ENCODE assay signal across 16 cellular contexts in genomic region chr7:125599387-125599786, GRCh38.
DNase-seq lines count a peak whose midpoint lies in the region; ATAC-seq, FAIRE-seq and TF ChIP-seq lines count a peak whose summit lies in the region.
"Had no signal": no experiment of that assay in that cellular context is flagged by ENCODE, and none has a peak within 500 bp of the region (broad histone marks: within the 10 kb centered on the region; RNA-seq: fewer than 3 reads in every experiment).

No MANE protein-coding gene starts in this region.

- TF ChIP-seq EP300 in GM12878 (IDR thresholded peaks at IDR 0.05; ENCODE audit: borderline replicate concordance in 1 of 2, control insufficient read depth in 1 of 2, low read depth in 2 of 2, low read length in 2 of 2) = no peak
- no peak for TF ChIP-seq EP300 in upper lobe of left lung (IDR thresholded peaks at IDR 0.05)

- BruUV-seq in GM12878 (replicated peaks; lab: Mats Ljungman, UMichigan) = no TSS peak

- H3K4me3 ChIP-seq in GM12878 = no peak overlapping the region
- H3K4me3 ChIP-seq in mesenchymal stem cell (ENCODE audit: insufficient read depth in 1 of 2, low read depth in 1 of 2, low read length in 2 of 2) = no peak overlapping the region
- H3K4me3 ChIP-seq in upper lobe of left lung = no peak overlapping the region

- no peaks in the 10 kb centered on the region for H4K20me1 ChIP-seq in GM12878 (ENCODE audit: control insufficient read depth, insufficient read depth)

- H2BK15ac ChIP-seq in mesenchymal stem cell (ENCODE audit: low read depth, poor library complexity, severe bottlenecking) = no peak overlapping the region

- no peak for TF ChIP-seq POLR2A in GM12878 (IDR thresholded peaks at IDR 0.05; ENCODE audit: low read depth, low read length)
- no peak for TF ChIP-seq POLR2A in upper lobe of left lung (IDR thresholded peaks at IDR 0.05)

- no peaks in the 10 kb centered on the region for H3K27me3 ChIP-seq in GM12878 (replicated peaks in 1 of 2; ENCODE audit: control insufficient read depth in 2 of 2, insufficient read depth in 2 of 2, low read length in 1 of 2)
- no peaks in the 10 kb centered on the region for H3K27me3 ChIP-seq in mesenchymal stem cell (ENCODE audit: control insufficient read depth in 1 of 2, insufficient read depth in 1 of 2, low read length in 2 of 2)
- no peaks in the 10 kb centered on the region for H3K27me3 ChIP-seq in upper lobe of left lung

- no peak overlapping the region for H2BK12ac ChIP-seq in mesenchymal stem cell (ENCODE audit: low read length in 2 of 2)

- WGBS in GM12878 (ENCODE audit: insufficient coverage, insufficient replicate concordance, low lambda C conversion rate, missing lambda C conversion rate) = 18% methylated on average over 3 of the region's 3 CpGs
- WGBS in mesenchymal stem cell = 93% methylated on average over 3 of the region's 3 CpGs
- WGBS in upper lobe of left lung, 2 donors = 72 to 87% methylated on average over 3 of the region's 3 CpGs

- H3K36me3 ChIP-seq in GM12878 (ENCODE audit: control insufficient read depth in 2 of 2, insufficient read depth in 2 of 2, low read length in 1 of 2) (no peaks in the 10 kb centered on the region), mesenchymal stem cell (ENCODE audit: control insufficient read depth in 1 of 2, insufficient read depth in 2 of 2, low read depth in 1 of 2, low read length in 2 of 2) (no peaks in the 10 kb centered on the region), upper lobe of left lung (no peaks in the 10 kb centered on the region)

- no peak for TF ChIP-seq CTCF in GM12878 (IDR thresholded peaks at IDR 0.05 in 2 of 3, conservative IDR thresholded peaks at IDR 0.05 in 1 of 3; ENCODE audit: control insufficient read depth in 2 of 3, extremely low read depth in 1 of 3, insufficient read depth in 1 of 3, low read depth in 3 of 3, low read length in 3 of 3)
- no peak for TF ChIP-seq CTCF in upper lobe of left lung (IDR thresholded peaks at IDR 0.05)

- H3K79me2 ChIP-seq in GM12878 (ENCODE audit: control insufficient read depth, insufficient read depth, low read length) = no peaks in the 10 kb centered on the region

- RAD21 ChIA-PET in GM12878 (lab: Charles Lee; ENCODE audit: unreplicated experiment) = no interaction called here

- H4K91ac ChIP-seq in mesenchymal stem cell (ENCODE audit: low read length) = no peak overlapping the region

- no peak overlapping the region for H3K4ac ChIP-seq in mesenchymal stem cell (ENCODE audit: low read depth in 1 of 2, low read length in 2 of 2)

- CTCF ChIA-PET in GM12878 (lab: Yijun Ruan, JAX) = interaction anchor here (1.3 kb wide), 1 partner anchor 26 kb away, joined by 3 read pairs; no protein-coding TSS in a partner anchor

- ATAC-seq in GM12878 = peak; percentile 28; the same call in 1 of the 3 replicates
- no peak for ATAC-seq in GM18873 (IDR thresholded peaks at IDR 0.05; ENCODE audit: low FRiP score, unreplicated experiment)
- ATAC-seq in upper lobe of left lung (ENCODE audit: low FRiP score in 2 of 2) = no peak

- no peak overlapping the region for H2BK120ac ChIP-seq in mesenchymal stem cell (ENCODE audit: low read depth, low read length)

- in situ Hi-C loops in Caki2 (cut with HindIII; ENCODE audit: low pct_unique_long_range_greater_than_20kb, low sequenced_read_pairs) (no loop called here), GM12878 (cut with MboI) (no loop called here)

- no peak overlapping the region for H3K9ac ChIP-seq in GM12878 (ENCODE audit: control insufficient read depth, insufficient read depth, low read length)
- no peak overlapping the region for H3K9ac ChIP-seq in mesenchymal stem cell (ENCODE audit: low read length)

- POLR2A ChIA-PET in GM12878 (lab: Charles Lee) = no interaction called here

- TF ChIP-seq RAD21 in GM12878 (IDR thresholded peaks at IDR 0.05; ENCODE audit: insufficient read depth, low read depth, low read length) = no peak

- no peaks in the 10 kb centered on the region for H3K79me1 ChIP-seq in mesenchymal stem cell (replicated peaks; ENCODE audit: low read length, poor library complexity, severe bottlenecking)

- H3K18ac ChIP-seq in mesenchymal stem cell (ENCODE audit: low read depth in 1 of 2, low read length in 2 of 2) = no peak overlapping the region

- SMC1A ChIA-PET in GM12878 (lab: Charles Lee; ENCODE audit: uncharacterized antibody, unreplicated experiment) = no interaction called here

- no peak overlapping the region for H2AK5ac ChIP-seq in mesenchymal stem cell (ENCODE audit: low read length, severe bottlenecking)

- H3K4me2 ChIP-seq in GM12878 (ENCODE audit: control insufficient read depth, insufficient read depth) (no peak overlapping the region), mesenchymal stem cell (ENCODE audit: low read length, poor library complexity, severe bottlenecking) (no peak overlapping the region)

- H4K8ac ChIP-seq in mesenchymal stem cell (ENCODE audit: low read length) = no peak overlapping the region

- H3K9me3 ChIP-seq in GM12878 (replicated peaks; ENCODE audit: control insufficient read depth, insufficient read depth, low read length) (no peaks in the 10 kb centered on the region), mesenchymal stem cell (ENCODE audit: control insufficient read depth, low read length) (peaks cover 6% of the 10 kb centered on the region), upper lobe of left lung (no peaks in the 10 kb centered on the region)

- peak; percentile 72 for DNase-seq in Caki2 (ENCODE audit: low read depth)
- peak; percentile 11 for DNase-seq in OCI-M1 (lab: John Stamatoyannopoulos, UW)
- DNase-seq in GM12878 (ENCODE audit: low read depth, low spot score) = no peak
- DNase-seq in mesenchymal stem cell = peak; percentile 23
- no peak for DNase-seq in SIG-M5 (lab: John Stamatoyannopoulos, UW)
- DNase-seq in upper lobe of left lung = no peak
- DNase-seq: CD4-positive, alpha-beta T cell; DND-41; HCEC 1CT; NCI-H1436 treated with DMSO at 0.1 percent for 48 hours; NCI-H2107; NCI-H345; NCI-H69; NK-92 treated with Interleukin-12 subunit alpha and Interleukin-12 subunit beta, amount 100 ng/mL, for 24 hours; Right ventricle myocardium superior had no signal

- H3K4me1 ChIP-seq in GM12878 (ENCODE audit: control insufficient read depth, insufficient read depth, low read length) = no peaks in the 10 kb centered on the region
- no peaks in the 10 kb centered on the region for H3K4me1 ChIP-seq in mesenchymal stem cell (ENCODE audit: control insufficient read depth, insufficient read depth, low read depth, low read length)
- no peaks in the 10 kb centered on the region for H3K4me1 ChIP-seq in upper lobe of left lung

- FAIRE-seq in GM12878 (lab: Jason Lieb, UNC) = no peak

- no peak overlapping the region for H3K23ac ChIP-seq in mesenchymal stem cell (ENCODE audit: low read length in 2 of 2)

- no peak overlapping the region for H3K14ac ChIP-seq in mesenchymal stem cell (ENCODE audit: low read length in 2 of 2)

- no peak overlapping the region for H2AFZ ChIP-seq in GM12878 (ENCODE audit: control insufficient read depth, low read depth, low read length)
- H2AFZ ChIP-seq in mesenchymal stem cell (ENCODE audit: low read depth, low read length) = no peak overlapping the region

- H2BK5ac ChIP-seq in mesenchymal stem cell (ENCODE audit: low read depth, low read length, poor library complexity, severe bottlenecking) = no peak overlapping the region

- intact Hi-C loops in GM12878 (cut with micrococcal nuclease; ENCODE audit: unreplicated experiment) = no loop called here

- H3K27ac ChIP-seq in GM12878 (ENCODE audit: control insufficient read depth, insufficient read depth) (no peak overlapping the region), mesenchymal stem cell (ENCODE audit: low read length, poor library complexity, severe bottlenecking) (no peak overlapping the region), upper lobe of left lung (no peak overlapping the region)

TF ChIP-seq in GM12878, 131 proteins besides CTCF, POLR2A, EP300 and RAD21:
- TF ChIP-seq ZNF622 (IDR thresholded peaks at IDR 0.05) = no peak
- no peak for TF ChIP-seq GABPA (IDR thresholded peaks at IDR 0.05; ENCODE audit: low read depth)
- no peak for TF ChIP-seq EED (IDR thresholded peaks at IDR 0.05; ENCODE audit: low read depth)
- no peak for TF ChIP-seq RB1 (IDR thresholded peaks at IDR 0.05; ENCODE audit: borderline replicate concordance)
- TF ChIP-seq TAF1 (IDR thresholded peaks at IDR 0.05; ENCODE audit: borderline replicate concordance, low read depth, low read length) = no peak
TF ChIP-seq in GM12878: peak in this region for 0.

Comparison
In these comparisons a context has a peak if more than half of its experiments do, and no peak if none do; other contexts are left out.
1. DNase-seq: peak in Caki2 (single experiment), OCI-M1 (single experiment) and mesenchymal stem cell (single experiment); none in GM12878 (single experiment), SIG-M5 (single experiment) and upper lobe of left lung (0 of 2).